Comparison of ENCODE assay signal across 8 cellular contexts in genomic region chr10:100528123-100528884, GRCh38. TPM values are rescaled to one million over a fixed set of nuclear protein-coding genes. Genes with fewer than 3 reads are reported as not detected.
DNase-seq lines count a peak whose midpoint lies in the region; ATAC-seq and TF ChIP-seq lines count a peak whose summit lies in the region.

No MANE protein-coding gene starts in this region.

- H3K27ac ChIP-seq in sigmoid colon: peak overlapping the region; percentile 81 to 91 (median 86)

- TF ChIP-seq CTCF in GM12875 (IDR thresholded peaks at IDR 0.05; ENCODE audit: borderline replicate concordance, insufficient read depth, low read depth, low read length): no peak
- TF ChIP-seq CTCF in epithelial cell of proximal tubule (conservative IDR thresholded peaks at IDR 0.05; ENCODE audit: low read depth, low read length): no peak
- TF ChIP-seq CTCF in sigmoid colon (IDR thresholded peaks at IDR 0.05): no peak

- H3K27me3 ChIP-seq in sigmoid colon: no peaks in the 10 kb centered on the region

- intact Hi-C loops in sigmoid colon (cut with DNase I): no loop called here

- H3K4me3 ChIP-seq in GM12875 (ENCODE audit: low read depth, low read length): peak overlapping the region; percentile 97
- peak overlapping the region; percentile 98 for H3K4me3 ChIP-seq in epithelial cell of proximal tubule (ENCODE audit: low read depth, low read length)
- peak overlapping the region; percentile 57 to 97 (median 95) for H3K4me3 ChIP-seq in sigmoid colon

- H3K36me3 ChIP-seq in sigmoid colon: peaks cover 23 to 40% (median 33%) of the 10 kb centered on the region in 4 donors

- H3K4me1 ChIP-seq in sigmoid colon: peaks cover 0 to 26% (median 19%) of the 10 kb centered on the region in 4 donors

- TF ChIP-seq EP300 in sigmoid colon (IDR thresholded peaks at IDR 0.05): no peak

- ATAC-seq in HG03439 (IDR thresholded peaks at IDR 0.05; ENCODE audit: unreplicated experiment) (no peak), HG02798 (IDR thresholded peaks at IDR 0.05; ENCODE audit: poor library complexity, unreplicated experiment) (no peak)

- no peak for TF ChIP-seq POLR2A in sigmoid colon (IDR thresholded peaks at IDR 0.05)

- DNase-seq in RKO (ENCODE audit: low spot score) (peak; percentile 34), epithelial cell of proximal tubule (ENCODE audit: low read depth) (no peak), sigmoid colon (no peak), NCI-H1930 (lab: John Stamatoyannopoulos, UW) (no peak), OCI-M1 (lab: John Stamatoyannopoulos, UW) (no peak)

- WGBS in sigmoid colon, 2 donors: 55 to 57% methylated on average over 7 of the region's 7 CpGs

- H3K9me3 ChIP-seq in sigmoid colon: no peaks in the 10 kb centered on the region

RNA-seq across cellular contexts. Expression of gene NDUFB8, which starts 1.4 kb away (rescaled TPM):
- 217 and 269 TPM in 2 replicates for total RNA-seq in epithelial cell of proximal tubule
- 100 to 1,000 TPM; 232 to 449 (median 299) TPM for total RNA-seq in sigmoid colon
- polyA plus RNA-seq in sigmoid colon: 100 to 1,000 TPM; 359 to 419 (median 391) TPM

RNA-seq across cellular contexts. Expression of gene HIF1AN, which starts 7.4 kb away (rescaled TPM):
- total RNA-seq in epithelial cell of proximal tubule (6.1 and 7.0 TPM in 2 replicates), sigmoid colon (10 to 100 TPM; 13.2 to 23.8 (median 13.9) TPM)
- polyA plus RNA-seq in sigmoid colon: 10 to 100 TPM in 1 of 3 donors, 1 to 10 TPM in 2; 4.2 to 11.1 (median 5.3) TPM

RNA-seq across cellular contexts. Expression of gene SEC31B, which starts 8.6 kb away (rescaled TPM):
- 0.87 and 2.9 TPM in 2 replicates for total RNA-seq in epithelial cell of proximal tubule
- total RNA-seq in sigmoid colon: 10 to 100 TPM in 1 of 4 donors, 1 to 10 TPM in 3; 3.9 to 19.4 (median 6.4) TPM
- 10 to 100 TPM in 1 of 3 donors, under 1 TPM in 2; 0.60 to 10.1 (median 0.92) TPM for polyA plus RNA-seq in sigmoid colon
